10 cellular contexts compared by ENCODE assay signal in the genomic region with DNA sequence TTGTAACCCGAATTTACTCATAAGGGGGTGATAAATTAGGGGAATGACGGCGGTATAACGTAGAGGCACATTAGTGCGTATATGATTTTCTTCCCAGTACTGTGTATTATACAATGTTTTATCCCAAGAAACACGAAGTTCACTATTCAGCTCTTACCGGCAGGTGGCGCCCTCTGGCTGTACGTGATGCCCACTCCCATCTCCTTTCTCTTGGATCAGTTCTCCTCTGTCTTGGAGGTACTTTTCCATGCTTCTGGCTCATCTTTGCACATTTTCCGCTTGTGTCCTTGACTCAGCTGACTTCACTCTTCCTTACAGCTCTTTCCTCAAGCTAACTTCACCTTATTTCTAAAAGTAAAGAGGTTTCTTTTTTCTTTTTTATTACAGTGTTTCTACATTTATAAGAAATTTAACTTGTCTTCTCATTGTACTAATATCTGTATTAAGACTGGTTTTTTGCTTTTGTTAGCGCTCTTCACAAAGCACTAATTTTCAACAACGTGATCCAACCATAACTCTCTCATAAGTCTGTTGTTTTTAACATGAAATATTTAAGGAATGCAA. TPM values are rescaled to one million over a fixed set of nuclear protein-coding genes. Genes with fewer than 3 reads are reported as not detected.
DNase-seq lines count a peak whose midpoint lies in the region; ATAC-seq and TF ChIP-seq lines count a peak whose summit lies in the region.
"Had no signal": no experiment of that assay in that cellular context is flagged by ENCODE, and none has a peak within 500 bp of the region (broad histone marks: within the 10 kb centered on the region; RNA-seq: fewer than 3 reads in every experiment).

No MANE protein-coding gene starts in this region.

- no peaks in the 10 kb centered on the region for H3K4me1 ChIP-seq in gastrocnemius medialis

- H3K9me3 ChIP-seq in gastrocnemius medialis: no peaks in the 10 kb centered on the region

- no peak overlapping the region for H3K27ac ChIP-seq in gastrocnemius medialis

- ATAC-seq in gastrocnemius medialis (peak; percentile 67 to 71), GM18858 (IDR thresholded peaks at IDR 0.05; ENCODE audit: unreplicated experiment) (no peak)

- no peaks in the 10 kb centered on the region for H3K36me3 ChIP-seq in gastrocnemius medialis
- H3K36me3 ChIP-seq: BLaER1 treated with 17β-estradiol and CSF1 and Interleukin-3, amounts not matched to agents 10 nM and 100 nM had no signal

- H3K4me3 Mint-ChIP-seq in T-helper 2 cell treated with Interferon-gamma antibody and Interleukin-4, amounts not matched to agents 5 μg/mL and 100 μg/mL, for 36 hours: no peak overlapping the region

- DNase-seq in NOMO-1 treated with DMSO at 0.1 percent for 48 hours (lab: John Stamatoyannopoulos, UW; ENCODE audit: unreplicated experiment): peak; percentile 39
- no peak for DNase-seq in NOMO-1 treated with dmso at 0.1 percent for 144 hours (lab: John Stamatoyannopoulos, UW; ENCODE audit: unreplicated experiment)
- peak; percentile 59 for DNase-seq in NCI-H1436 (lab: John Stamatoyannopoulos, UW)
- peak; percentile 62 for DNase-seq in T-helper 2 cell treated with Interferon-gamma antibody and Interleukin-4, amounts not matched to agents 5 μg/mL and 100 μg/mL, for 36 hours (ENCODE audit: low spot score)
- DNase-seq in anterior cingulate cortex (lab: John Stamatoyannopoulos, UW): peak in 53 of 58 donors; percentile 16 to 91 (median 53)
- peak; percentile 47 for DNase-seq in hepatic stellate cell (ENCODE audit: low spot score)
- peak in 1 of 2 donors; percentile 49 for DNase-seq in gastrocnemius medialis

- H3K36me3 Mint-ChIP-seq in T-helper 2 cell treated with Interferon-gamma antibody and Interleukin-4, amounts not matched to agents 5 μg/mL and 100 μg/mL, for 36 hours (ENCODE audit: low read depth): no peaks in the 10 kb centered on the region

- no peak overlapping the region for H3K27ac Mint-ChIP-seq in T-helper 2 cell treated with Interferon-gamma antibody and Interleukin-4, amounts not matched to agents 5 μg/mL and 100 μg/mL, for 36 hours

- H3K4me3 ChIP-seq in gastrocnemius medialis: no peak overlapping the region
- H3K4me3 ChIP-seq: skin epidermis had no signal

- H3K27me3 Mint-ChIP-seq in T-helper 2 cell treated with Interferon-gamma antibody and Interleukin-4, amounts not matched to agents 5 μg/mL and 100 μg/mL, for 36 hours (ENCODE audit: low read depth): peaks cover 41% of the 10 kb centered on the region

- peaks cover 4% of the 10 kb centered on the region for H3K4me1 Mint-ChIP-seq in T-helper 2 cell treated with Interferon-gamma antibody and Interleukin-4, amounts not matched to agents 5 μg/mL and 100 μg/mL, for 36 hours (ENCODE audit: low read depth)

- peak; percentile 31 to 76 (median 49) for TF ChIP-seq CTCF in gastrocnemius medialis (IDR thresholded peaks at IDR 0.05 in 4 of 5, conservative IDR thresholded peaks at IDR 0.05 in 1 of 5)

- no peaks in the 10 kb centered on the region for H3K27me3 ChIP-seq in gastrocnemius medialis
- H3K27me3 ChIP-seq: BLaER1 treated with 17β-estradiol and CSF1 and Interleukin-3, amounts not matched to agents 10 nM and 100 nM had no signal

- peaks cover 5% of the 10 kb centered on the region for H3K9me3 Mint-ChIP-seq in T-helper 2 cell treated with Interferon-gamma antibody and Interleukin-4, amounts not matched to agents 5 μg/mL and 100 μg/mL, for 36 hours

- in situ Hi-C loops in gastrocnemius medialis (cut with MboI; ENCODE audit: low sequenced_read_pairs in 4 of 4): loop anchor here in 3 of 4 donors (25.0 kb wide), 1 partner anchor 208 kb away; a partner anchor contains a TSS

- TF ChIP-seq POLR2A in gastrocnemius medialis (IDR thresholded peaks at IDR 0.05): no peak

- intact Hi-C loops in gastrocnemius medialis (cut with DNase I; ENCODE audit: low total_unique reads): loop anchor here (10.0 kb wide), 1 partner anchor 206 kb away; no protein-coding TSS in a partner anchor

RNA-seq across cellular contexts. Expression of a gene that starts 21.3 kb away (rescaled TPM):
- 1 to 10 TPM; 5.8 to 9.6 (median 7.6) TPM for total RNA-seq in gastrocnemius medialis

RNA-seq across cellular contexts. Expression of a gene that starts 21.7 kb away (rescaled TPM):
- 10 to 100 TPM in 1 of 4 donors, 1 to 10 TPM in 3; 5.2 to 12.9 (median 8.9) TPM for total RNA-seq in gastrocnemius medialis

RNA-seq across cellular contexts. Expression of a gene that starts 41.6 kb away (rescaled TPM):
- total RNA-seq in gastrocnemius medialis: 10 to 100 TPM; 13.5 to 29.4 (median 15.6) TPM
